In genomic region chrX:65596270-65596669, GRCh38 we compare ENCODE assay signal across 9 cellular contexts.
DNase-seq lines count a peak whose midpoint lies in the region; ATAC-seq and TF ChIP-seq lines count a peak whose summit lies in the region.
"Had no signal": no experiment of that assay in that cellular context is flagged by ENCODE, and none has a peak within 500 bp of the region (broad histone marks: within the 10 kb centered on the region; RNA-seq: fewer than 3 reads in every experiment).

No MANE protein-coding gene starts in this region.

- POLR2A ChIA-PET in activated B cell treated with CpG ODN at 0.5 μM for 24 hours (lab: Charles Lee): interaction anchor here (0.6 to 2.7 kb wide), 16 partner anchors 49 to 422 kb away, joined by 3 to 26 read pairs (median 4); partner anchors contain the start of gene MSN

- no peak overlapping the region for H3K9ac ChIP-seq in neural progenitor cell

- H2AFZ ChIP-seq in neural progenitor cell (replicated peaks): peak overlapping the region; percentile 37

- H3K27ac ChIP-seq in neural progenitor cell: no peak overlapping the region
- H3K27ac ChIP-seq: cardiac muscle cell had no signal

- H3K9me3 Mint-ChIP-seq in activated B cell treated with CpG ODN at 0.5 μM for 24 hours (no peaks in the 10 kb centered on the region), neural progenitor cell (no peaks in the 10 kb centered on the region)

- H4K20me1 ChIP-seq in neural progenitor cell (ENCODE audit: low read depth): no peaks in the 10 kb centered on the region

- H3K27me3 ChIP-seq in neural progenitor cell: no peaks in the 10 kb centered on the region
- H3K27me3 ChIP-seq: cardiac muscle cell had no signal

- peaks cover 52% of the 10 kb centered on the region for H3K4me1 Mint-ChIP-seq in activated B cell treated with CpG ODN at 0.5 μM for 24 hours
- H3K4me1 Mint-ChIP-seq in neural progenitor cell: peaks cover 2% of the 10 kb centered on the region

- H3K27ac Mint-ChIP-seq in activated B cell treated with CpG ODN at 0.5 μM for 24 hours: peak overlapping the region; percentile 94
- no peak overlapping the region for H3K27ac Mint-ChIP-seq in neural progenitor cell

- no peaks in the 10 kb centered on the region for H3K36me3 ChIP-seq in neural progenitor cell
- H3K36me3 ChIP-seq: cardiac muscle cell had no signal

- intact Hi-C loops in activated B cell treated with CpG ODN at 0.5 μM for 24 hours (cut with micrococcal nuclease): loop anchor here (10.0 kb wide), 1 partner anchor 419 kb away; no protein-coding TSS in a partner anchor

- H3K4me3 Mint-ChIP-seq in activated B cell treated with CpG ODN at 0.5 μM for 24 hours (peak overlapping the region; percentile 52), neural progenitor cell (no peak overlapping the region)

- H3K4me2 ChIP-seq in neural progenitor cell: no peak overlapping the region

- no peak overlapping the region for H3K4me3 ChIP-seq in choroid plexus epithelial cell (ENCODE audit: low read depth, low read length)
- H3K4me3 ChIP-seq in neural progenitor cell: no peak overlapping the region
- H3K4me3 ChIP-seq: cardiac muscle cell had no signal

- TF ChIP-seq CTCF in activated B cell treated with CpG ODN at 0.5 μM for 24 hours (IDR thresholded peaks at IDR 0.05) (no peak), choroid plexus epithelial cell (conservative IDR thresholded peaks at IDR 0.05; ENCODE audit: low read depth, low read length) (no peak), neural progenitor cell (IDR thresholded peaks at IDR 0.05) (no peak)

- ATAC-seq in HG03439 (IDR thresholded peaks at IDR 0.05; ENCODE audit: unreplicated experiment) (peak; percentile 57), activated B cell treated with CpG ODN at 0.5 μM for 24 hours (ENCODE audit: low read depth) (peak; percentile 50)

- no peaks in the 10 kb centered on the region for H3K9me3 ChIP-seq in neural progenitor cell (ENCODE audit: low read depth)

- H3K36me3 Mint-ChIP-seq in activated B cell treated with CpG ODN at 0.5 μM for 24 hours (ENCODE audit: low read depth): no peaks in the 10 kb centered on the region
- H3K36me3 Mint-ChIP-seq in neural progenitor cell: no peaks in the 10 kb centered on the region

- no peaks in the 10 kb centered on the region for H3K79me2 ChIP-seq in neural progenitor cell (ENCODE audit: low read depth)

- peak; percentile 24 for DNase-seq in NK-92 treated with Interleukin-12 subunit alpha and Interleukin-12 subunit beta, amount 100 ng/mL, for 24 hours (lab: John Stamatoyannopoulos, UW)
- DNase-seq in NK-92 (lab: John Stamatoyannopoulos, UW; ENCODE audit: unreplicated experiment) (no peak), activated B cell treated with CpG ODN at 0.5 μM for 24 hours (no peak), choroid plexus epithelial cell (ENCODE audit: low read depth) (peak; percentile 57), neural progenitor cell (ENCODE audit: low spot score) (no peak), DMS79 treated with DMSO at 0.1 percent for 48 hours (lab: John Stamatoyannopoulos, UW) (no peak), LoVo (ENCODE audit: low spot score) (no peak)

- H3F3A ChIP-seq in neural progenitor cell (ENCODE audit: low read depth): no peaks in the 10 kb centered on the region

- CTCF ChIA-PET in activated B cell treated with CpG ODN at 0.5 μM for 24 hours (lab: Charles Lee): interaction anchor here (0.9 to 2.1 kb wide), 6 partner anchors 124 to 513 kb away, joined by 3 to 14 read pairs (median 4); no protein-coding TSS in a partner anchor

- no peaks in the 10 kb centered on the region for H3K27me3 Mint-ChIP-seq in activated B cell treated with CpG ODN at 0.5 μM for 24 hours
- H3K27me3 Mint-ChIP-seq in neural progenitor cell (ENCODE audit: insufficient read depth, low read depth): peaks cover 4% of the 10 kb centered on the region

- H3K4me1 ChIP-seq in neural progenitor cell: no peaks in the 10 kb centered on the region

Comparison
In these comparisons a context has a peak if more than half of its experiments do, and no peak if none do; other contexts are left out.
1. DNase-seq: peak in NK-92 treated with Interleukin-12 subunit alpha and Interleukin-12 subunit beta, amount 100 ng/mL, for 24 hours (single experiment) and choroid plexus epithelial cell (single experiment); none in NK-92 (single experiment), activated B cell treated with CpG ODN at 0.5 μM for 24 hours (single experiment), neural progenitor cell (single experiment), DMS79 treated with DMSO at 0.1 percent for 48 hours (single experiment) and LoVo (single experiment).